In genomic region chr1:46753985-46754384, GRCh38 we compare ENCODE assay signal across 2 cellular contexts.
TF ChIP-seq lines count a peak whose summit lies in the region.

No MANE protein-coding gene starts in this region.

TF ChIP-seq in A549, 52 proteins besides CTCF, POLR2A, EP300 and RAD21:
- TF ChIP-seq, protein P1, sequence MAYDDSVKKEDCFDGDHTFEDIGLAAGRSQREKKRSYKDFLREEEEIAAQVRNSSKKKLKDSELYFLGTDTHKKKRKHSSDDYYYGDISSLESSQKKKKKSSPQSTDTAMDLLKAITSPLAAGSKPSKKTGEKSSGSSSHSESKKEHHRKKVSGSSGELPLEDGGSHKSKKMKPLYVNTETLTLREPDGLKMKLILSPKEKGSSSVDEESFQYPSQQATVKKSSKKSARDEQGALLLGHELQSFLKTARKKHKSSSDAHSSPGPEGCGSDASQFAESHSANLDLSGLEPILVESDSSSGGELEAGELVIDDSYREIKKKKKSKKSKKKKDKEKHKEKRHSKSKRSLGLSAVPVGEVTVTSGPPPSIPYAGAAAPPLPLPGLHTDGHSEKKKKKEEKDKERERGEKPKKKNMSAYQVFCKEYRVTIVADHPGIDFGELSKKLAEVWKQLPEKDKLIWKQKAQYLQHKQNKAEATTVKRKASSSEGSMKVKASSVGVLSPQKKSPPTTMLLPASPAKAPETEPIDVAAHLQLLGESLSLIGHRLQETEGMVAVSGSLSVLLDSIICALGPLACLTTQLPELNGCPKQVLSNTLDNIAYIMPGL (CRISPR knock-in tag; IDR thresholded peaks at IDR 0.05; ENCODE audit: borderline replicate concordance) = no peak
- TF ChIP-seq MAX (IDR thresholded peaks at IDR 0.05) = no peak
- TF ChIP-seq KDM1A (IDR thresholded peaks at IDR 0.05; ENCODE audit: low read depth) = no peak
- TF ChIP-seq SREBF2 (IDR thresholded peaks at IDR 0.05) = no peak
- TF ChIP-seq MAFK (IDR thresholded peaks at IDR 0.05; ENCODE audit: partially characterized antibody) = peak; percentile 40
- no peak for TF ChIP-seq HOXA7 (CRISPR knock-in tag; IDR thresholded peaks at IDR 0.05)
- TF ChIP-seq KDM5A (IDR thresholded peaks at IDR 0.05) = no peak
- no peak for TF ChIP-seq NR3C1 (IDR thresholded peaks at IDR 0.05)
TF ChIP-seq in A549: peak in this region for 1.

TF ChIP-seq in endothelial cell of umbilical vein, 7 proteins besides CTCF, POLR2A, EP300 and RAD21:
- TF ChIP-seq FOS (IDR thresholded peaks at IDR 0.05; ENCODE audit: borderline replicate concordance, insufficient read depth, low read length) (no peak), MYC (IDR thresholded peaks at IDR 0.05; ENCODE audit: low read depth, low read length) (no peak), MAX (IDR thresholded peaks at IDR 0.05; ENCODE audit: insufficient read depth, insufficient read length) (no peak), EZH2 (IDR thresholded peaks at IDR 0.05; ENCODE audit: borderline replicate concordance, low read depth, low read length, severe bottlenecking) (no peak), GATA2 (IDR thresholded peaks at IDR 0.05; ENCODE audit: insufficient read depth, insufficient read length, low read depth, low read length) (no peak), JUN (IDR thresholded peaks at IDR 0.05; ENCODE audit: borderline replicate concordance, insufficient read depth, insufficient read length, low read depth) (no peak), POLR2AphosphoS5 (IDR thresholded peaks at IDR 0.05; ENCODE audit: insufficient read depth, low read depth, low read length) (no peak)
